In the genomic region with DNA sequence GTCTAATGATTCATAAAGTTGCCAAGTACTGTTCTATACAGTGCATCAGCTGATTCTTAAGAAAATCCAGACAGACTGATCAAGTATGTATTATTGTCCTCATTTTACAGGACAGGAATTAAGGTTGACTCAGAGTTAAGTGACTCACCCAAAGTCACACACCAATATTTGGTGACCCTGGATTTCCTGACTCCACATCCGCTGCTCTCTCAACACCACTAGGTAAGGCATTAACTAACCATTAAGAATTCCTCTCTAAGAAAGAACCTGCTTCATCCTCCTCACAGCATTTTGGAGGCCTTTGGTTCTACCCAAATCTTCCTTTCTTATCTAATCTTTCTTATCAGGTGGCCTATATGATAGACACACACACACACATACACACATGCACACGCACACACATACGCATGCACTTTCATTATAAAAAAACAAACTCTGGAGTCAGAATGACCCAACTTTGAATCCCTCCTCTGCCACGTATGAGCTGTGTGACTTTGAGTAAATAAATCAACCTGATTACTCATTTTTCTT, we compare ENCODE assay signal across 9 cellular contexts.
A peak's percentile ranks its signal among the peaks of the same experiment; 100 is the strongest.
DNase-seq lines count a peak whose midpoint lies in the region; ATAC-seq, FAIRE-seq and TF ChIP-seq lines count a peak whose summit lies in the region.
"Had no signal": no experiment of that assay in that cellular context is flagged by ENCODE, and none has a peak within 500 bp of the region (broad histone marks: within the 10 kb centered on the region; RNA-seq: fewer than 3 reads in every experiment).

No MANE protein-coding gene starts in this region.

- no peak for FAIRE-seq in urothelium cell line (lab: Jason Lieb, UNC)

- no peaks in the 10 kb centered on the region for H3K9me3 ChIP-seq in thyroid gland

- 89% methylated on average over 4 of the region's 4 CpGs for WGBS in thyroid gland, 2 donors

- peak in 2 of 3 donors; percentile 17 to 32 for DNase-seq in stimulated activated CD4-positive, alpha-beta T cell treated with anti-CD3 and anti-CD28 coated beads, Interleukin-12 subunit alpha, Interleukin-12 subunit beta, amount 100 ng/mL, for 48 hours (ENCODE audit: low read depth in 2 of 3, low spot score in 1 of 3)
- no peak for DNase-seq in stimulated activated CD4-positive, alpha-beta T cell treated with anti-CD3 and anti-CD28 coated beads, Interleukin-12 subunit alpha, Interleukin-12 subunit beta, amount 100 ng/mL, for 4 hours
- DNase-seq in RKO (ENCODE audit: low spot score) (peak; percentile 87), epithelial cell of prostate (ENCODE audit: low read depth, low spot score) (no peak), urothelium cell line (ENCODE audit: low spot score) (peak; percentile 47), thyroid gland (no peak), DMS153 treated with DMSO at 0.1 percent for 48 hours (lab: John Stamatoyannopoulos, UW; ENCODE audit: unreplicated experiment) (no peak), Right ventricle myocardium inferior (ENCODE audit: missing footprints) (no peak)
- DNase-seq: right cardiac atrium had no signal

- peaks cover 4 to 14% of the 10 kb centered on the region in 2 donors for H3K4me1 ChIP-seq in thyroid gland

- ATAC-seq in Right ventricle myocardium inferior: no peak

- H3K27me3 ChIP-seq in thyroid gland: no peaks in the 10 kb centered on the region

- no peak overlapping the region for H3K4me3 ChIP-seq in thyroid gland (replicated peaks in 1 of 3)

- intact Hi-C loops in thyroid gland (cut with DNase I): no loop called here
- intact Hi-C loops in Right ventricle myocardium inferior (cut with DNase I): loop anchor here (10.0 kb wide), 1 partner anchor 45 kb away; no protein-coding TSS in a partner anchor

- H3K27ac ChIP-seq in epithelial cell of prostate (peak overlapping the region; percentile 7), thyroid gland (no peak overlapping the region)

- no peak for TF ChIP-seq POLR2A in thyroid gland (IDR thresholded peaks at IDR 0.05)

- TF ChIP-seq CTCF in thyroid gland (IDR thresholded peaks at IDR 0.05): no peak

- H3K36me3 ChIP-seq in thyroid gland: no peaks in the 10 kb centered on the region

Comparison
In these comparisons a context has a peak if more than half of its experiments do, and no peak if none do; other contexts are left out.
1. DNase-seq: peak in stimulated activated CD4-positive, alpha-beta T cell treated with anti-CD3 and anti-CD28 coated beads, Interleukin-12 subunit alpha, Interleukin-12 subunit beta, amount 100 ng/mL, for 48 hours (2 of 3), RKO (single experiment) and urothelium cell line (single experiment); none in stimulated activated CD4-positive, alpha-beta T cell treated with anti-CD3 and anti-CD28 coated beads, Interleukin-12 subunit alpha, Interleukin-12 subunit beta, amount 100 ng/mL, for 4 hours (single experiment), epithelial cell of prostate (single experiment), thyroid gland (0 of 2), DMS153 treated with DMSO at 0.1 percent for 48 hours (single experiment) and Right ventricle myocardium inferior (single experiment).